In the genomic region with DNA sequence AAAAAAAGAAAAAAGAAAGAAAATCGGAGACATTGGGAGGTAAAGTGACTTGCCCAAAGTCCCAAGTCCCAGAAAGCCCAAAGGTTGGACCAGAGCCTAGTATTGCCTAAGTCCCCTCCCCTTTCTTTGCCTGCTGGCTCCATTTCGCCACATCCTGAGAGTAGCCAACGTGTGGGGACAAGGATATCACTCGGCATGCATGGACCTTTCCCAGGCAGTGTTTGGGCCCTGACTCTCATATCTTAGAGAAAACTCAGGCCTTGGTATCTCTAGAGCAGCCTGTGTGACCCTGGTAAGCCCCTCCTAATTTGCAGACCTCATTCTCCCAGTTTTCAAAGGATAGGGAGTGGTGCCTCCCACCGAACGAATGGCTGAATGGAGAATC, we compare ENCODE assay signal across 16 cellular contexts.
DNase-seq lines count a peak whose midpoint lies in the region; ATAC-seq, FAIRE-seq and TF ChIP-seq lines count a peak whose summit lies in the region.
"Had no signal": no experiment of that assay in that cellular context is flagged by ENCODE, and none has a peak within 500 bp of the region (broad histone marks: within the 10 kb centered on the region; RNA-seq: fewer than 3 reads in every experiment).

No MANE protein-coding gene starts in this region.

- no peaks in the 10 kb centered on the region for H3K36me3 Mint-ChIP-seq in T-helper 2 cell treated with Interferon-gamma antibody and Interleukin-4, amounts not matched to agents 5 μg/mL and 100 μg/mL, for 36 hours (ENCODE audit: low read depth)
- H3K36me3 Mint-ChIP-seq: IgD-negative memory B cell had no signal

- no peak for TF ChIP-seq POLR2A in upper lobe of left lung (IDR thresholded peaks at IDR 0.05)

- DNase-seq in cardiac septum (ENCODE audit: low spot score), result peak; percentile 29
- DNase-seq in Right ventricle myocardium inferior (ENCODE audit: missing footprints), result no peak
- DNase-seq in hepatocyte (ENCODE audit: low spot score), result no peak
- DNase-seq in pancreas, result peak in 5 of 6 donors; percentile 40 to 65 (median 59)
- DNase-seq in upper lobe of left lung, result peak in 1 of 2 donors; percentile 19
- DNase-seq in T-helper 2 cell treated with Interferon-gamma antibody and Interleukin-4, amounts not matched to agents 5 μg/mL and 100 μg/mL, for 36 hours (ENCODE audit: low spot score), result no peak
- no peak for DNase-seq in 8988T
- DNase-seq: activated CD4-positive, alpha-beta T cell treated with anti-CD3 and anti-CD28 coated beads, Interleukin-2, amount 50 U/mL, for 1 hour; amygdala; dermis blood vessel endothelial cell; left lung had no signal

- H3K9me2 ChIP-seq in hepatocyte (replicated peaks; ENCODE audit: insufficient read depth), result no peaks in the 10 kb centered on the region

- no peak for TF ChIP-seq EP300 in upper lobe of left lung (IDR thresholded peaks at IDR 0.05)

- H3K27ac ChIP-seq in hepatocyte (peak overlapping the region; percentile 69), pancreas (peak overlapping the region; percentile 66 to 88 (median 79)), upper lobe of left lung (peak overlapping the region; percentile 13 to 55 (median 40))

- H3K36me3 ChIP-seq in hepatocyte (replicated peaks; ENCODE audit: insufficient read depth, low read depth) (no peaks in the 10 kb centered on the region), pancreas (no peaks in the 10 kb centered on the region), upper lobe of left lung (no peaks in the 10 kb centered on the region)
- H3K36me3 ChIP-seq: left lung had no signal

- H3K4me3 Mint-ChIP-seq in T-helper 2 cell treated with Interferon-gamma antibody and Interleukin-4, amounts not matched to agents 5 μg/mL and 100 μg/mL, for 36 hours, result no peak overlapping the region
- H3K4me3 Mint-ChIP-seq: activated T-helper 1 cell treated with anti-CD3 and anti-CD28 coated beads, Interleukin-12 subunit alpha, Interleukin-12 subunit beta, Interleukin-2, Interleukin-4 antibody, amounts not matched to agents 30 ng/mL and 10 ng/mL and 1 ng/mL, durations not matched to agents 14 hours and 24 hours and 36 hours; IgD-negative memory B cell had no signal

- H3K4me1 ChIP-seq in hepatocyte (ENCODE audit: insufficient read depth) (peaks cover 45% of the 10 kb centered on the region), pancreas (peaks cover 9 to 18% (median 10%) of the 10 kb centered on the region in 3 donors), upper lobe of left lung (peaks cover 0 to 3% (median 0%) of the 10 kb centered on the region in 4 donors)

- H3K27ac Mint-ChIP-seq in T-helper 2 cell treated with Interferon-gamma antibody and Interleukin-4, amounts not matched to agents 5 μg/mL and 100 μg/mL, for 36 hours, result no peak overlapping the region
- H3K27ac Mint-ChIP-seq: activated T-helper 1 cell treated with anti-CD3 and anti-CD28 coated beads, Interleukin-12 subunit alpha, Interleukin-12 subunit beta, Interleukin-2, Interleukin-4 antibody, amounts not matched to agents 30 ng/mL and 10 ng/mL and 1 ng/mL, durations not matched to agents 14 hours and 24 hours and 36 hours; IgD-negative memory B cell had no signal

- no peak overlapping the region for H3K4me2 ChIP-seq in hepatocyte

- intact Hi-C loops in cardiac septum (cut with DNase I), result loop anchor here (10.0 kb wide), 1 partner anchor 420 kb away; no protein-coding TSS in a partner anchor
- intact Hi-C loops in Right ventricle myocardium inferior (cut with DNase I), result no loop called here
- intact Hi-C loops in pancreas (cut with DNase I), result no loop called here

- ATAC-seq in Right ventricle myocardium inferior, result no peak
- ATAC-seq in pancreas, result peak; percentile 63 to 72 (median 70)
- ATAC-seq in upper lobe of left lung (ENCODE audit: low FRiP score in 2 of 2), result no peak
- ATAC-seq in HG02884 (IDR thresholded peaks at IDR 0.05; ENCODE audit: unreplicated experiment), result no peak
- ATAC-seq: HCT116 had no signal

- H3K4me3 ChIP-seq in hepatocyte (no peak overlapping the region), pancreas (no peak overlapping the region), upper lobe of left lung (no peak overlapping the region)
- H3K4me3 ChIP-seq: left lung had no signal

- no peaks in the 10 kb centered on the region for H3K27me3 Mint-ChIP-seq in T-helper 2 cell treated with Interferon-gamma antibody and Interleukin-4, amounts not matched to agents 5 μg/mL and 100 μg/mL, for 36 hours (ENCODE audit: low read depth)
- H3K27me3 Mint-ChIP-seq: IgD-negative memory B cell had no signal

- no peak overlapping the region for H2AFZ ChIP-seq in hepatocyte

- H3K27me3 ChIP-seq in hepatocyte (no peaks in the 10 kb centered on the region), pancreas (no peaks in the 10 kb centered on the region), upper lobe of left lung (no peaks in the 10 kb centered on the region)
- H3K27me3 ChIP-seq: left lung had no signal

- no peaks in the 10 kb centered on the region for H3K79me2 ChIP-seq in hepatocyte

- no peaks in the 10 kb centered on the region for H3K4me1 Mint-ChIP-seq in T-helper 2 cell treated with Interferon-gamma antibody and Interleukin-4, amounts not matched to agents 5 μg/mL and 100 μg/mL, for 36 hours (ENCODE audit: low read depth)

- no peaks in the 10 kb centered on the region for H3K9me3 Mint-ChIP-seq in T-helper 2 cell treated with Interferon-gamma antibody and Interleukin-4, amounts not matched to agents 5 μg/mL and 100 μg/mL, for 36 hours
- H3K9me3 Mint-ChIP-seq: activated T-helper 1 cell treated with anti-CD3 and anti-CD28 coated beads, Interleukin-12 subunit alpha, Interleukin-12 subunit beta, Interleukin-2, Interleukin-4 antibody, amounts not matched to agents 30 ng/mL and 10 ng/mL and 1 ng/mL, durations not matched to agents 14 hours and 24 hours and 36 hours; IgD-negative memory B cell had no signal

- H4K20me1 ChIP-seq in hepatocyte (ENCODE audit: insufficient read depth, poor library complexity, severe bottlenecking), result no peaks in the 10 kb centered on the region

- TF ChIP-seq CTCF in hepatocyte (IDR thresholded peaks at IDR 0.05; ENCODE audit: poor library complexity) (no peak), pancreas (IDR thresholded peaks at IDR 0.05) (no peak), upper lobe of left lung (IDR thresholded peaks at IDR 0.05) (no peak)

- 82% methylated on average over 6 of the region's 6 CpGs for WGBS in hepatocyte (ENCODE audit: low lambda C conversion rate, missing lambda C conversion rate)
- WGBS in pancreas, 2 donors, result 62 to 67% methylated on average over 6 of the region's 6 CpGs
- 61 to 66% methylated on average over 6 of the region's 6 CpGs for WGBS in upper lobe of left lung, 2 donors

- H3K9me3 ChIP-seq in hepatocyte (ENCODE audit: low read depth), result no peaks in the 10 kb centered on the region
- no peaks in the 10 kb centered on the region for H3K9me3 ChIP-seq in pancreas
- no peaks in the 10 kb centered on the region for H3K9me3 ChIP-seq in upper lobe of left lung
- H3K9me3 ChIP-seq: left lung had no signal

- no peak for FAIRE-seq in pancreas (lab: Jason Lieb, UNC)
- FAIRE-seq: GM12891 had no signal

Comparison
In these comparisons a context has a peak if more than half of its experiments do, and no peak if none do; other contexts are left out.
1. DNase-seq: peak in cardiac septum (single experiment) and pancreas (5 of 6); none in Right ventricle myocardium inferior (single experiment), hepatocyte (single experiment), T-helper 2 cell treated with Interferon-gamma antibody and Interleukin-4, amounts not matched to agents 5 μg/mL and 100 μg/mL, for 36 hours (single experiment) and 8988T (single experiment).
2. ATAC-seq: peak in pancreas (4 of 4); none in Right ventricle myocardium inferior (single experiment), upper lobe of left lung (0 of 2) and HG02884 (single experiment).
3. Peak in every context shown above with its lines, with median percentiles within 50 percentile points of each other: H3K27ac ChIP-seq.